In the genomic region with DNA sequence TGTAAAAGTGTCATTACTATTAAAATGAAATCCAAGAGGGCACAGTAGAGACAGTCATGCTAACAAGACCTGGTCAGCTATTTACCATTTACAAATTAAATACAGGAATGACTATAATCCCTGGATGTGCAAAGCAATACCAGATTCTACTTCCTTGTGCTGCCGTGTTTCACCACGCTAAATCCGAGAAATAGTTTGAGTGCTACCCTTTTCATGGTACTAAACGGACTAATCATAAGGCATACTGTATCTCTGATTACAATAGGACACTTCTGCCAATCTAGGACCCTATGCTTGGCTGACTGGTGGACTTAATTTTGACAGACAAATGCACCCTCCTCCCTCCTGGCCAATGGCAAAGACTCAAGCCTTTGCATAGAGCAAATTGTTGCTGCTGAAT, we compare ENCODE assay signal across 20 cellular contexts.
A peak's percentile ranks its signal among the peaks of the same experiment; 100 is the strongest.
DNase-seq lines count a peak whose midpoint lies in the region; ATAC-seq and TF ChIP-seq lines count a peak whose summit lies in the region.
"Had no signal": no experiment of that assay in that cellular context is flagged by ENCODE, and none has a peak within 500 bp of the region (broad histone marks: within the 10 kb centered on the region; RNA-seq: fewer than 3 reads in every experiment).

No MANE protein-coding gene starts in this region.

- H3K27me3 ChIP-seq in GM23338 (ENCODE audit: insufficient read depth) (no peaks in the 10 kb centered on the region), Panc1 (ENCODE audit: control insufficient read depth, insufficient read depth, low read length) (no peaks in the 10 kb centered on the region), mesenchymal stem cell (ENCODE audit: control insufficient read depth in 1 of 2, insufficient read depth in 1 of 2, low read length in 2 of 2) (no peaks in the 10 kb centered on the region), sigmoid colon (no peaks in the 10 kb centered on the region)
- H3K27me3 ChIP-seq: BLaER1 treated with 17β-estradiol and CSF1 and Interleukin-3, amounts not matched to agents 10 nM and 100 nM had no signal

- peaks cover 2% of the 10 kb centered on the region; the same call in 1 of the 2 replicates for H3K9me3 ChIP-seq in Panc1 (ENCODE audit: control insufficient read depth, insufficient read depth, low read depth, low read length)
- H3K9me3 ChIP-seq in mesenchymal stem cell (ENCODE audit: control insufficient read depth, low read length), result no peaks in the 10 kb centered on the region
- no peaks in the 10 kb centered on the region for H3K9me3 ChIP-seq in sigmoid colon
- H3K9me3 ChIP-seq: A549; BE2C; BLaER1 treated with 17β-estradiol and CSF1 and Interleukin-3, amounts not matched to agents 10 nM and 100 nM; HAP-1 had no signal

- H3K9me3 Mint-ChIP-seq in GM23338 (no peaks in the 10 kb centered on the region), type B pancreatic cell (no peaks in the 10 kb centered on the region)
- H3K9me3 Mint-ChIP-seq: CD4-positive, alpha-beta T cell had no signal

- in situ Hi-C loops in Panc1 (cut with HindIII; ENCODE audit: low pct_unique_long_range_greater_than_20kb, low sequenced_read_pairs) (no loop called here), G401 (cut with HindIII; ENCODE audit: low sequenced_read_pairs) (no loop called here)

- no peak for TF ChIP-seq POLR2A in sigmoid colon (IDR thresholded peaks at IDR 0.05)

- H3K27me3 Mint-ChIP-seq in GM23338 (ENCODE audit: insufficient read depth, low read depth, poor library complexity) (peaks cover 3% of the 10 kb centered on the region), type B pancreatic cell (no peaks in the 10 kb centered on the region)

- H2BK5ac ChIP-seq in mesenchymal stem cell (ENCODE audit: low read depth, low read length, poor library complexity, severe bottlenecking), result no peak overlapping the region

- no TSS peak for BruUV-seq in Panc1 (replicated peaks; lab: Mats Ljungman, UMichigan)

- H3K4me3 ChIP-seq in GM23338 (no peak overlapping the region), Panc1 (ENCODE audit: low read depth in 2 of 2, low read length in 2 of 2) (no peak overlapping the region), mesenchymal stem cell (ENCODE audit: insufficient read depth in 1 of 2, low read depth in 1 of 2, low read length in 2 of 2) (no peak overlapping the region), sigmoid colon (no peak overlapping the region)
- H3K4me3 ChIP-seq: A549; BLaER1 treated with 17β-estradiol and CSF1 and Interleukin-3, amounts not matched to agents 10 nM and 100 nM; HAP-1 had no signal

- POLR2A ChIA-PET in Panc1 (lab: Charles Lee), result no interaction called here

- no peak overlapping the region for H3K27ac Mint-ChIP-seq in GM23338
- H3K27ac Mint-ChIP-seq in type B pancreatic cell, result peak overlapping the region; percentile 24
- H3K27ac Mint-ChIP-seq: CD14-positive monocyte; CD4-positive, alpha-beta T cell; CD8-positive, alpha-beta memory T cell had no signal

- H3K23ac ChIP-seq in mesenchymal stem cell (ENCODE audit: low read length in 2 of 2), result no peak overlapping the region

- peaks cover 9% of the 10 kb centered on the region for H3K4me1 ChIP-seq in GM23338 (ENCODE audit: insufficient read depth)
- H3K4me1 ChIP-seq in Panc1 (ENCODE audit: control insufficient read depth, insufficient read depth, low read length), result peaks cover 45% of the 10 kb centered on the region
- peaks cover 11% of the 10 kb centered on the region for H3K4me1 ChIP-seq in mesenchymal stem cell (ENCODE audit: control insufficient read depth, insufficient read depth, low read depth, low read length)
- H3K4me1 ChIP-seq in sigmoid colon, result peaks cover 0 to 10% (median 7%) of the 10 kb centered on the region in 4 donors
- H3K4me1 ChIP-seq: BE2C; BLaER1 treated with 17β-estradiol and CSF1 and Interleukin-3, amounts not matched to agents 10 nM and 100 nM had no signal

- no peak overlapping the region for H3K14ac ChIP-seq in mesenchymal stem cell (ENCODE audit: low read length in 2 of 2)

- H3K79me1 ChIP-seq in mesenchymal stem cell (replicated peaks; ENCODE audit: low read length, poor library complexity, severe bottlenecking), result peaks cover 11% of the 10 kb centered on the region

- H3K27ac ChIP-seq in GM23338 (ENCODE audit: low read depth) (no peak overlapping the region), Panc1 (ENCODE audit: low read length) (peak overlapping the region; percentile 59; the same call in 1 of the 2 replicates), mesenchymal stem cell (ENCODE audit: low read length, poor library complexity, severe bottlenecking) (no peak overlapping the region), sigmoid colon (no peak overlapping the region)
- H3K27ac ChIP-seq: A549; BLaER1 treated with 17β-estradiol and CSF1 and Interleukin-3, amounts not matched to agents 10 nM and 100 nM had no signal

- no peak overlapping the region for H4K8ac ChIP-seq in mesenchymal stem cell (ENCODE audit: low read length)

- no peak overlapping the region for H2BK15ac ChIP-seq in mesenchymal stem cell (ENCODE audit: low read depth, poor library complexity, severe bottlenecking)

- H3K9ac ChIP-seq in mesenchymal stem cell (ENCODE audit: low read length), result no peak overlapping the region
- H3K9ac ChIP-seq: BLaER1 treated with 17β-estradiol and CSF1 and Interleukin-3, amounts not matched to agents 10 nM and 100 nM had no signal

- no peak overlapping the region for H3K4me2 ChIP-seq in GM23338
- no peak overlapping the region for H3K4me2 ChIP-seq in mesenchymal stem cell (ENCODE audit: low read length, poor library complexity, severe bottlenecking)
- H3K4me2 ChIP-seq: A549; BLaER1 treated with 17β-estradiol and CSF1 and Interleukin-3, amounts not matched to agents 10 nM and 100 nM had no signal

- no peak for DNase-seq in GM23338 (ENCODE audit: low spot score)
- DNase-seq in Panc1 (ENCODE audit: low read depth, low spot score), result no peak
- DNase-seq in mesenchymal stem cell, result no peak
- no peak for DNase-seq in type B pancreatic cell (ENCODE audit: extremely low spot score, unreplicated experiment)
- DNase-seq in sigmoid colon, result no peak
- no peak for DNase-seq in NCI-H510A treated with DMSO at 0.1 percent for 48 hours (lab: John Stamatoyannopoulos, UW)
- DNase-seq in G401 (ENCODE audit: low spot score), result no peak
- DNase-seq: 8988T; ACHN; AML-193; BE2C; CD4-positive, alpha-beta T cell; CD8-positive, alpha-beta memory T cell; DMS53; DMS79 treated with DMSO at 0.1 percent for 48 hours; GOT3 had no signal

- H2BK120ac ChIP-seq in mesenchymal stem cell (ENCODE audit: low read depth, low read length), result no peak overlapping the region

- WGBS in mesenchymal stem cell, result 98% methylated on average over 4 of the region's 4 CpGs
- 91 to 92% methylated on average over 4 of the region's 4 CpGs for WGBS in sigmoid colon, 2 donors

- TF ChIP-seq EP300 in sigmoid colon (IDR thresholded peaks at IDR 0.05), result no peak

- H3K4me3 Mint-ChIP-seq in GM23338 (no peak overlapping the region), type B pancreatic cell (peak overlapping the region; percentile 40)
- H3K4me3 Mint-ChIP-seq: CD14-positive monocyte; CD4-positive, alpha-beta T cell; CD8-positive, alpha-beta memory T cell had no signal

- no peak overlapping the region for H3K18ac ChIP-seq in mesenchymal stem cell (ENCODE audit: low read depth in 1 of 2, low read length in 2 of 2)

- H4K91ac ChIP-seq in mesenchymal stem cell (ENCODE audit: low read length), result no peak overlapping the region

- intact Hi-C loops in Panc1 (cut with micrococcal nuclease; ENCODE audit: unreplicated experiment) (no loop called here), sigmoid colon (cut with DNase I) (no loop called here)

- H2AFZ ChIP-seq in GM23338 (0 out of 2 replicates have a peak overlapping the region, but pooled peaks have one; percentile 43), mesenchymal stem cell (ENCODE audit: low read depth, low read length) (no peak overlapping the region)

- H3F3A ChIP-seq in GM23338 (replicated peaks; ENCODE audit: low read depth), result no peaks in the 10 kb centered on the region

- no peak overlapping the region for H2BK12ac ChIP-seq in mesenchymal stem cell (ENCODE audit: low read length in 2 of 2)

- ATAC-seq in GM23338, result no peak
- ATAC-seq in Panc1, result no peak
- ATAC-seq: A549 had no signal

- peak overlapping the region; percentile 76 for H2AK5ac ChIP-seq in mesenchymal stem cell (ENCODE audit: low read length, severe bottlenecking)

- no peaks in the 10 kb centered on the region for H4K20me1 ChIP-seq in GM23338 (replicated peaks; ENCODE audit: insufficient read depth)
- H4K20me1 ChIP-seq: BLaER1 treated with 17β-estradiol and CSF1 and Interleukin-3, amounts not matched to agents 10 nM and 100 nM had no signal

- H3K4ac ChIP-seq in mesenchymal stem cell (ENCODE audit: low read depth in 1 of 2, low read length in 2 of 2), result no peak overlapping the region

- TF ChIP-seq CTCF in GM23338 (conservative IDR thresholded peaks at IDR 0.05; ENCODE audit: low read depth in 2 of 2) (no peak), Panc1 (IDR thresholded peaks at IDR 0.05) (no peak), type B pancreatic cell (conservative IDR thresholded peaks at IDR 0.05) (no peak), sigmoid colon (IDR thresholded peaks at IDR 0.05) (no peak)

- H3K9me2 ChIP-seq in GM23338 (ENCODE audit: insufficient read depth), result no peaks in the 10 kb centered on the region

- H3K79me2 ChIP-seq in GM23338 (replicated peaks; ENCODE audit: insufficient read depth), result no peaks in the 10 kb centered on the region

- H3K4me1 Mint-ChIP-seq in GM23338 (peaks cover 19% of the 10 kb centered on the region), type B pancreatic cell (ENCODE audit: unreplicated experiment) (peaks cover 44% of the 10 kb centered on the region)
- H3K4me1 Mint-ChIP-seq: CD14-positive monocyte; CD8-positive, alpha-beta memory T cell had no signal

- H3K36me3 Mint-ChIP-seq in GM23338 (ENCODE audit: low read depth), result no peaks in the 10 kb centered on the region
- H3K36me3 Mint-ChIP-seq in type B pancreatic cell, result peaks cover 26% of the 10 kb centered on the region
- H3K36me3 Mint-ChIP-seq: CD14-positive monocyte; CD8-positive, alpha-beta memory T cell had no signal

- H3K36me3 ChIP-seq in GM23338 (ENCODE audit: insufficient read depth) (no peaks in the 10 kb centered on the region), Panc1 (ENCODE audit: control insufficient read depth, insufficient read depth, low read length) (no peaks in the 10 kb centered on the region; the same call in 1 of the 2 replicates), mesenchymal stem cell (ENCODE audit: control insufficient read depth in 1 of 2, insufficient read depth in 2 of 2, low read depth in 1 of 2, low read length in 2 of 2) (peaks cover 0 to 48% of the 10 kb centered on the region in 2 experiments), sigmoid colon (peaks cover 0 to 7% (median 0%) of the 10 kb centered on the region in 4 donors)
- H3K36me3 ChIP-seq: BE2C; BLaER1 treated with 17β-estradiol and CSF1 and Interleukin-3, amounts not matched to agents 10 nM and 100 nM; HAP-1 had no signal

- CTCF ChIA-PET in Panc1 (lab: Charles Lee), result no interaction called here

TF ChIP-seq in GM23338, 12 proteins besides CTCF, POLR2A, EP300 and RAD21 (continues in another document):
- no peak for TF ChIP-seq JUNB (IDR thresholded peaks at IDR 0.05; ENCODE audit: unreplicated experiment)
